2 cellular contexts compared by ENCODE assay signal in genomic region chr9:135258461-135258860, GRCh38.
TF ChIP-seq lines count a peak whose summit lies in the region.

No MANE protein-coding gene starts in this region.

TF ChIP-seq in HEK293, 187 proteins besides CTCF, POLR2A, EP300 and RAD21:
- TF ChIP-seq HIC1 (tag by site-specific recombination; IDR thresholded peaks at IDR 0.05) = peak; percentile 58; the same call in 1 of the 2 replicates
- TF ChIP-seq, protein P1, sequence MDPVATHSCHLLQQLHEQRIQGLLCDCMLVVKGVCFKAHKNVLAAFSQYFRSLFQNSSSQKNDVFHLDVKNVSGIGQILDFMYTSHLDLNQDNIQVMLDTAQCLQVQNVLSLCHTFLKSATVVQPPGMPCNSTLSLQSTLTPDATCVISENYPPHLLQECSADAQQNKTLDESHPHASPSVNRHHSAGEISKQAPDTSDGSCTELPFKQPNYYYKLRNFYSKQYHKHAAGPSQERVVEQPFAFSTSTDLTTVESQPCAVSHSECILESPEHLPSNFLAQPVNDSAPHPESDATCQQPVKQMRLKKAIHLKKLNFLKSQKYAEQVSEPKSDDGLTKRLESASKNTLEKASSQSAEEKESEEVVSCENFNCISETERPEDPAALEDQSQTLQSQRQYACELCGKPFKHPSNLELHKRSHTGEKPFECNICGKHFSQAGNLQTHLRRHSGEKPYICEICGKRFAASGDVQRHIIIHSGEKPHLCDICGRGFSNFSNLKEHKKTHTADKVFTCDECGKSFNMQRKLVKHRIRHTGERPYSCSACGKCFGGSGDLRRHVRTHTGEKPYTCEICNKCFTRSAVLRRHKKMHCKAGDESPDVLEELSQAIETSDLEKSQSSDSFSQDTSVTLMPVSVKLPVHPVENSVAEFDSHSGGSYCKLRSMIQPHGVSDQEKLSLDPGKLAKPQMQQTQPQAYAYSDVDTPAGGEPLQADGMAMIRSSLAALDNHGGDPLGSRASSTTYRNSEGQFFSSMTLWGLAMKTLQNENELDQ (tag by site-specific recombination; IDR thresholded peaks at IDR 0.05; ENCODE audit: low read depth) = no peak
TF ChIP-seq in HEK293: peak in this region for 1.

TF ChIP-seq in H1, 55 proteins besides CTCF, POLR2A, EP300 and RAD21 (continued from another document):
- TF ChIP-seq CBX8 (IDR thresholded peaks at IDR 0.05; ENCODE audit: borderline replicate concordance, low read depth, low read length) = no peak
- TF ChIP-seq MAFK (IDR thresholded peaks at IDR 0.05; ENCODE audit: low read depth, low read length) = no peak
- no peak for TF ChIP-seq SIX5 (IDR thresholded peaks at IDR 0.05; ENCODE audit: low read depth, low read length)
- no peak for TF ChIP-seq POLR2AphosphoS5 (IDR thresholded peaks at IDR 0.05; ENCODE audit: low read depth, low read length)
- no peak for TF ChIP-seq CHD7 (IDR thresholded peaks at IDR 0.05; ENCODE audit: insufficient replicate concordance, low read length)
- no peak for TF ChIP-seq ATF2 (IDR thresholded peaks at IDR 0.05; ENCODE audit: low read length)
- TF ChIP-seq TAF1 (IDR thresholded peaks at IDR 0.05; ENCODE audit: low read depth, low read length) = no peak
- TF ChIP-seq FOSL1 (IDR thresholded peaks at IDR 0.05; ENCODE audit: insufficient read depth, low read depth, low read length) = no peak
- TF ChIP-seq BACH1 (IDR thresholded peaks at IDR 0.05; ENCODE audit: low read length) = no peak
- TF ChIP-seq CEBPB (IDR thresholded peaks at IDR 0.05; ENCODE audit: low read depth, low read length) = no peak
